8 cellular contexts compared by ENCODE assay signal in the genomic region with DNA sequence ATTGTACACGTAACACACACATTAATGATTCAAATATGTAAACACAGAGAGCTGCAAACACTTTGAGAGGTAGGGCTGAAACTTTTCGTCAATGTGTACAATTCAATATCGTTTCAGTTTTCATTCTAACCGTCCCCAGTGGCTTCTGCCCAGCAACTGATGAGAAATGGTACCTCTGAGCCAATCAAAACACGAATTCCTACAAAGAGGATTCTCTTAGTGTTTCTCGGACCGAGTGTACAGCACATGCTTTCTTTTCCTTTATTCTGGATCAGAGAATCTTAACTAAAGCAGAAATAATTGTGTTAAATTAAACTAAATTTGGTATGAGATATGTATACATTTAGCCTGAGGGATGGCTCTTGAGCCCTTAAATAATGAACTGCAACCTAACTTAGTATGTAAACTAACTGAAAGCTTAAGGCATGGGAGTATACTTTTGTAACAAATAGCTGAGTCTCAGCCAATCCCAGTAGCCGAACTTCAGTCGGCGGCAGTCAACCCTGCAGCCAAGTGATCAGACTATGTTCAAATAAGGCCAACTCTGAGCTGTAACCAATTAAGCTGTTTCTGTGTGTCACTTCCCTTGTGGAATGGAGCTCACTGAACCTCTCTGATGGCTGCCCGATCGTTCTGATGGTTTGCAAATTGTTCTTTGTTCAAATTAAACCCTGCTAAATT. TPM values are rescaled to one million over a fixed set of nuclear protein-coding genes. Genes with fewer than 3 reads are reported as not detected.
DNase-seq lines count a peak whose midpoint lies in the region; ATAC-seq and TF ChIP-seq lines count a peak whose summit lies in the region.

No MANE protein-coding gene starts in this region.

- H3K27me3 ChIP-seq in sigmoid colon = no peaks in the 10 kb centered on the region

- no peak for TF ChIP-seq CTCF in GM12865 (IDR thresholded peaks at IDR 0.05; ENCODE audit: insufficient read depth, low read depth, low read length, missing control alignments)
- TF ChIP-seq CTCF in sigmoid colon (IDR thresholded peaks at IDR 0.05) = no peak

- peaks cover 0 to 11% (median 6%) of the 10 kb centered on the region in 4 donors for H3K36me3 ChIP-seq in sigmoid colon

- H3K9me3 ChIP-seq in sigmoid colon = no peaks in the 10 kb centered on the region

- peaks cover 0 to 30% (median 16%) of the 10 kb centered on the region in 4 donors for H3K4me1 ChIP-seq in sigmoid colon

- H3K4me3 ChIP-seq in GM12865 (ENCODE audit: low read depth, low read length) (peak overlapping the region; percentile 98), sigmoid colon (peak overlapping the region; percentile 34 to 53 (median 46))

- intact Hi-C loops in sigmoid colon (cut with DNase I) = loop anchor here (2.0 kb wide), 2 partner anchors 15 to 47 kb away; no protein-coding TSS in a partner anchor

- 1% methylated on average over 12 of the region's 12 CpGs for WGBS in sigmoid colon, 2 donors

- H3K27ac ChIP-seq in sigmoid colon = peak overlapping the region; percentile 88 to 92 (median 90)

- TF ChIP-seq EP300 in sigmoid colon (IDR thresholded peaks at IDR 0.05) = no peak

- peak; percentile 94 for ATAC-seq in HG02759 (IDR thresholded peaks at IDR 0.05; ENCODE audit: unreplicated experiment)

- DNase-seq in GM12865 (ENCODE audit: low read depth) (peak; percentile 98), NCI-H1436 treated with DMSO at 0.1 percent for 48 hours (lab: John Stamatoyannopoulos, UW) (peak; percentile 84), T-helper 9 cell (peak; percentile 66), astrocyte of the hippocampus (ENCODE audit: low read depth, low spot score) (peak; percentile 96), hypothalamus (lab: John Stamatoyannopoulos, UW) (peak in 40 of 51 donors; percentile 1 to 91 (median 25)), sigmoid colon (peak; percentile 92), cerebellar nuclear complex (lab: John Stamatoyannopoulos, UW) (no peak)

- TF ChIP-seq POLR2A in sigmoid colon (IDR thresholded peaks at IDR 0.05) = peak; percentile 67 to 79

RNA-seq across cellular contexts. Expression of a gene that starts 16.1 kb away (rescaled TPM):
- 10 to 100 TPM; 17.6 to 24.6 (median 19.1) TPM for total RNA-seq in sigmoid colon
- polyA plus RNA-seq in sigmoid colon = 10 to 100 TPM in 1 of 3 donors, 1 to 10 TPM in 2; 4.4 to 25.5 (median 8.4) TPM

RNA-seq across cellular contexts. Expression of a gene that starts 26.2 kb away (rescaled TPM):
- total RNA-seq in sigmoid colon = under 1 TPM in 1 of 4 donors, not detected in 3; 0.28 TPM
- polyA plus RNA-seq in sigmoid colon = under 1 TPM in 1 of 3 donors, not detected in 2; 0.20 TPM

RNA-seq across cellular contexts. Expression of a gene that starts 33.6 kb away (rescaled TPM):
- 10 to 100 TPM in 2 of 4 donors, 1 to 10 TPM in 2; 6.5 to 18.8 (median 9.8) TPM for total RNA-seq in sigmoid colon
- 10 to 100 TPM in 1 of 3 donors, 1 to 10 TPM in 2; 4.8 to 26.6 (median 5.1) TPM for polyA plus RNA-seq in sigmoid colon

Comparison
In these comparisons a context has a peak if more than half of its experiments do, and no peak if none do; other contexts are left out.
1. DNase-seq: peak in GM12865 (single experiment), NCI-H1436 treated with DMSO at 0.1 percent for 48 hours (single experiment), T-helper 9 cell (single experiment), astrocyte of the hippocampus (single experiment), hypothalamus (40 of 51) and sigmoid colon (single experiment); none in cerebellar nuclear complex (0 of 2).